28 cellular contexts compared by ENCODE assay signal in the genomic region with DNA sequence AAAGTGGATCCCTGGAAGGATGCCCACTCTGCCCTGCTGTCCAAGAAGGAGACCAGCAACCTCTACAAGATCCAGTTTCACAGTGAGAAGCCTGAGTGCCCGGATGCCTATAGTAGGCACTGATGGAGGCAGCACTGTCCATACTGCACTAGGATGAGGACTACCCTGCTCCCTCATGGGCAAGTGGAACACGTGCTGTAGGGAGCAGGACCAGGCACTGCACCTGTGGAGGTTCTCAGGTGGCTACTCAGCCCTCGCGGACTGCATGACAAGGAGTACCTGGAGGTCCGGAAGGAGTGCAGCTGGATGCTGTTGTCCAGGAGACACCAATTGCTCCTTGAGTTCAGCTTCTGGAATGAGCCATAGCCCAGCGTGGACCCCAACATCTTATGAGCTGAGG.
"Had no signal": no experiment of that assay in that cellular context is flagged by ENCODE, and none has a peak within 500 bp of the region (broad histone marks: within the 10 kb centered on the region; RNA-seq: fewer than 3 reads in every experiment).

No MANE protein-coding gene starts in this region.

- H3K4me1 Mint-ChIP-seq: endodermal cell had no signal

- H3K27me3 ChIP-seq: colonic mucosa, foreskin keratinocyte had no signal

- H3K4me1 ChIP-seq: colonic mucosa, esophagus muscularis mucosa, esophagus squamous epithelium, foreskin keratinocyte, gastrocnemius medialis, gastroesophageal sphincter, heart left ventricle had no signal

- H3K4me3 ChIP-seq: colonic mucosa, coronary artery, dorsolateral prefrontal cortex, esophagus muscularis mucosa, esophagus squamous epithelium, gastrocnemius medialis, gastroesophageal sphincter, heart left ventricle had no signal

- DNase-seq: colonic mucosa; cortex of kidney; dermis blood vessel endothelial cell; dorsolateral prefrontal cortex; effector CD4-positive, alpha-beta T cell; effector CD8-positive, alpha-beta T cell; effector memory CD4-positive, alpha-beta T cell; effector memory CD8-positive, alpha-beta T cell; endodermal cell; erythroblast; esophagus squamous epithelium; foreskin fibroblast; foreskin keratinocyte; foreskin melanocyte; gastrocnemius medialis; glutamatergic neuron; head of caudate nucleus; heart left ventricle had no signal

- ATAC-seq: effector memory CD8-positive, alpha-beta T cell; esophagus mucosa; foreskin keratinocyte; gastrocnemius medialis; gastroesophageal sphincter; heart left ventricle had no signal

- H3K27ac ChIP-seq: colonic mucosa, coronary artery, dorsolateral prefrontal cortex, epithelial cell of prostate, esophagus muscularis mucosa, esophagus squamous epithelium, foreskin keratinocyte, gastrocnemius medialis, gastroesophageal sphincter, heart left ventricle had no signal

- FAIRE-seq: colon, endometrium, endothelial cell of umbilical vein, frontal cortex had no signal

- H3K36me3 ChIP-seq: colonic mucosa, esophagus muscularis mucosa, esophagus squamous epithelium, gastrocnemius medialis, gastroesophageal sphincter, heart left ventricle had no signal

- H3K9me3 ChIP-seq: colonic mucosa, esophagus squamous epithelium, gastrocnemius medialis had no signal

- H3K9me3 Mint-ChIP-seq: dendritic cell treated with granulocyte-macrophage colony-stimulating factor and Interleukin-4, amounts not matched to agents 40 ng/mL and 50 ng/mL, for 4 days; effector memory CD8-positive, alpha-beta T cell had no signal

- H3K4me3 Mint-ChIP-seq: dendritic cell treated with granulocyte-macrophage colony-stimulating factor and Interleukin-4, amounts not matched to agents 40 ng/mL and 50 ng/mL, for 4 days; effector memory CD8-positive, alpha-beta T cell; endodermal cell had no signal

- H3K27ac Mint-ChIP-seq: dendritic cell treated with granulocyte-macrophage colony-stimulating factor and Interleukin-4, amounts not matched to agents 40 ng/mL and 50 ng/mL, for 4 days; effector memory CD8-positive, alpha-beta T cell; endodermal cell had no signal
